In genomic region chr6:184161-184695, GRCh38 we compare ENCODE assay signal across 18 cellular contexts.
DNase-seq lines count a peak whose midpoint lies in the region; ATAC-seq and TF ChIP-seq lines count a peak whose summit lies in the region.
"Had no signal": no experiment of that assay in that cellular context is flagged by ENCODE, and none has a peak within 500 bp of the region (broad histone marks: within the 10 kb centered on the region; RNA-seq: fewer than 3 reads in every experiment).

No MANE protein-coding gene starts in this region.

- ATAC-seq in stimulated activated memory B cell treated with anti-CD40 and anti-IgM and Interleukin-4, amounts not matched to agents 10 μg/mL and 1 μg/mL and 100 μg/mL, for 72 hours, result peak; percentile 58
- ATAC-seq in HG03354 (IDR thresholded peaks at IDR 0.05; ENCODE audit: poor library complexity, severe bottlenecking, unreplicated experiment), result no peak
- ATAC-seq: SK-N-SH treated with all-trans-retinoic acid at 6 μM for 48 hours had no signal

- intact Hi-C loops in OCI-LY7 (cut with micrococcal nuclease; ENCODE audit: unreplicated experiment) (no loop called here), esophagus muscularis mucosa (cut with DNase I) (no loop called here)

- peak overlapping the region; percentile 67 for H2AFZ ChIP-seq in OCI-LY7 (ENCODE audit: low read length)

- peaks cover 87% of the 10 kb centered on the region for H3K4me1 ChIP-seq in OCI-LY7 (ENCODE audit: insufficient read depth, low read length, poor library complexity, severe bottlenecking)
- H3K4me1 ChIP-seq in esophagus muscularis mucosa, result peaks cover 0 to 6% (median 0%) of the 10 kb centered on the region in 4 donors

- CTCF ChIA-PET in OCI-LY7 (lab: Charles Lee; ENCODE audit: unreplicated experiment), result no interaction called here

- no peaks in the 10 kb centered on the region for H4K20me1 ChIP-seq in OCI-LY7 (ENCODE audit: insufficient read depth, low read length)

- H3K9me3 Mint-ChIP-seq in IgD-negative memory B cell, result no peaks in the 10 kb centered on the region
- no peaks in the 10 kb centered on the region for H3K9me3 Mint-ChIP-seq in stimulated activated memory B cell treated with anti-CD40 and anti-IgM and Interleukin-4, amounts not matched to agents 10 μg/mL and 1 μg/mL and 100 μg/mL, for 72 hours

- peaks cover 37 to 39% (median 39%) of the 10 kb centered on the region in 3 donors for H3K4me1 Mint-ChIP-seq in IgD-negative memory B cell
- peaks cover 57% of the 10 kb centered on the region for H3K4me1 Mint-ChIP-seq in stimulated activated memory B cell treated with anti-CD40 and anti-IgM and Interleukin-4, amounts not matched to agents 10 μg/mL and 1 μg/mL and 100 μg/mL, for 72 hours

- no peaks in the 10 kb centered on the region for H3K79me2 ChIP-seq in OCI-LY7 (ENCODE audit: insufficient read depth, low read depth, low read length)

- TF ChIP-seq CTCF in OCI-LY7 (conservative IDR thresholded peaks at IDR 0.05; ENCODE audit: low read length) (no peak), esophagus muscularis mucosa (IDR thresholded peaks at IDR 0.05) (no peak)

- H3K36me3 Mint-ChIP-seq in IgD-negative memory B cell, result no peaks in the 10 kb centered on the region
- H3K36me3 Mint-ChIP-seq in stimulated activated memory B cell treated with anti-CD40 and anti-IgM and Interleukin-4, amounts not matched to agents 10 μg/mL and 1 μg/mL and 100 μg/mL, for 72 hours, result no peaks in the 10 kb centered on the region

- H3K4me3 ChIP-seq in OCI-LY7 (ENCODE audit: low read depth, low read length, poor library complexity, severe bottlenecking), result peak overlapping the region; percentile 39
- no peak overlapping the region for H3K4me3 ChIP-seq in esophagus muscularis mucosa
- H3K4me3 ChIP-seq: GM12878, MG63 had no signal

- no peaks in the 10 kb centered on the region for H3K36me3 ChIP-seq in OCI-LY7 (ENCODE audit: insufficient read depth, low read length)
- H3K36me3 ChIP-seq in esophagus muscularis mucosa, result no peaks in the 10 kb centered on the region
- H3K36me3 ChIP-seq: MG63 had no signal

- H3K27ac ChIP-seq in OCI-LY7 (ENCODE audit: low read depth, low read length, poor library complexity, severe bottlenecking) (peak overlapping the region; percentile 68), esophagus muscularis mucosa (replicated peaks in 1 of 4) (no peak overlapping the region)
- H3K27ac ChIP-seq: 22Rv1 had no signal

- peak overlapping the region in 3 of 4 donors; percentile 24 to 85 (median 83) for H3K4me3 Mint-ChIP-seq in IgD-negative memory B cell
- peak overlapping the region; percentile 22 for H3K4me3 Mint-ChIP-seq in stimulated activated memory B cell treated with anti-CD40 and anti-IgM and Interleukin-4, amounts not matched to agents 10 μg/mL and 1 μg/mL and 100 μg/mL, for 72 hours

- peak overlapping the region; percentile 2 to 85 (median 20) for H3K27ac Mint-ChIP-seq in IgD-negative memory B cell
- H3K27ac Mint-ChIP-seq in stimulated activated memory B cell treated with anti-CD40 and anti-IgM and Interleukin-4, amounts not matched to agents 10 μg/mL and 1 μg/mL and 100 μg/mL, for 72 hours, result peak overlapping the region; percentile 74

- no peak for TF ChIP-seq POLR2A in esophagus muscularis mucosa (IDR thresholded peaks at IDR 0.05; ENCODE audit: low read depth)

- DNase-seq in NCI-H2107 treated with DMSO at 0.1 percent for 48 hours (lab: John Stamatoyannopoulos, UW; ENCODE audit: unreplicated experiment) (peak; percentile 30), NCI-H2107 (lab: John Stamatoyannopoulos, UW) (no peak), OCI-LY7 (ENCODE audit: low spot score) (peak; percentile 86), NCI-H446 treated with DMSO at 0.1 percent for 48 hours (lab: John Stamatoyannopoulos, UW) (no peak), esophagus muscularis mucosa (ENCODE audit: extremely low spot score) (no peak)
- DNase-seq: DMS79 treated with DMSO at 0.1 percent for 48 hours, GOT3, KG1, MG63, NCI-H1092 treated with DMSO at 0.1 percent for 48 hours, NCI-H2081 treated with DMSO at 0.1 percent for 48 hours, SHP77 had no signal

- TF ChIP-seq EP300 in esophagus muscularis mucosa (IDR thresholded peaks at IDR 0.05), result no peak

- H3K9me2 ChIP-seq in OCI-LY7 (ENCODE audit: insufficient read depth, low read length), result no peaks in the 10 kb centered on the region

- BruUV-seq in OCI-LY7 (replicated peaks; lab: Mats Ljungman, UMichigan), result no TSS peak

- POLR2A ChIA-PET in OCI-LY7 (lab: Charles Lee), result interaction anchor here (0.5 to 2.4 kb wide), 25 partner anchors 8 to 251 kb away, joined by 3 to 9 read pairs (median 3); no protein-coding TSS in a partner anchor

- 53% methylated on average over 6 of the region's 7 CpGs for WGBS in esophagus muscularis mucosa

- peaks cover 2% of the 10 kb centered on the region for H3K27me3 Mint-ChIP-seq in IgD-negative memory B cell
- no peaks in the 10 kb centered on the region for H3K27me3 Mint-ChIP-seq in stimulated activated memory B cell treated with anti-CD40 and anti-IgM and Interleukin-4, amounts not matched to agents 10 μg/mL and 1 μg/mL and 100 μg/mL, for 72 hours

- H3K4me2 ChIP-seq in OCI-LY7 (ENCODE audit: low read length), result peak overlapping the region; percentile 93

- H3K9me3 ChIP-seq in OCI-LY7 (ENCODE audit: low read length), result no peaks in the 10 kb centered on the region; the same call in 1 of the 2 replicates
- no peaks in the 10 kb centered on the region for H3K9me3 ChIP-seq in esophagus muscularis mucosa
- H3K9me3 ChIP-seq: MG63 had no signal

- peaks cover 0 to 7% (median 0%) of the 10 kb centered on the region in 4 donors for H3K27me3 ChIP-seq in esophagus muscularis mucosa
- H3K27me3 ChIP-seq: MG63 had no signal

Comparison
In these comparisons a context has a peak if more than half of its experiments do, and no peak if none do; other contexts are left out.
1. DNase-seq: peak in NCI-H2107 treated with DMSO at 0.1 percent for 48 hours (single experiment) and OCI-LY7 (single experiment); none in NCI-H2107 (single experiment), NCI-H446 treated with DMSO at 0.1 percent for 48 hours (single experiment) and esophagus muscularis mucosa (single experiment).